ENCODE assay signal across 25 cellular contexts in the genomic region with DNA sequence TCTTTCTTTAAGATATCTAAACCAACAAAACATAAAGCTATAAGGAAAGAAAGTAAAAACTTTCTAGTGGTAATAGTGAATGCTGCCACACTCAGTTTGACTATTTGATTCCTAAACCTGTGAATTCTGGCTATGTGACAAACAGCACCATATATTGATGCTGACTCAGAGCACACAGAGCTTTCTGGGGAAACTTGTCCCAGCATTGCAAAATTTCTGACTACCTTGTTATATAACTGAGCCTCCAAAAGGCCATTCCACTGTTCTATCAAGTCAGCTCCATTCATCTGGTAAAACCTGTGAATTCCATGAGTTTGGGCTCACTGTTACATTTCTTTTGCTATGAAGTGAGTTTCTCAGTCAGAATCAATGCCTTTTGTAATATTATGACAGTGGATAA.
"Had no signal": no experiment of that assay in that cellular context is flagged by ENCODE, and none has a peak within 500 bp of the region (broad histone marks: within the 10 kb centered on the region; RNA-seq: fewer than 3 reads in every experiment).

No MANE protein-coding gene starts in this region.

- ATAC-seq: mucosa of descending colon; naive thymus-derived CD4-positive, alpha-beta T cell; natural killer cell treated with Interleukin-12 subunit alpha and Interleukin-12 subunit beta and Interleukin-15 and Interleukin-18, amount 100 ng/mL, for 72 hours; right cardiac atrium; sciatic nerve; stimulated activated naive B cell treated with anti-CD40 and anti-IgM and Interleukin-4, amounts not matched to agents 10 μg/mL and 1 μg/mL and 100 μg/mL, for 72 hours; stimulated activated naive CD8-positive, alpha-beta T cell treated with anti-CD3 and anti-CD28 coated beads, Interleukin-15, Interleukin-2, amounts not matched to agents 100 U/mL and 50 U/mL, for 24 hours had no signal

- DNase-seq: kidney; left colon; left ventricle myocardium inferior; midbrain; mucosa of descending colon; naive thymus-derived CD4-positive, alpha-beta T cell; ovary; retina; right cardiac atrium; stimulated activated CD4-positive, alpha-beta T cell treated with anti-CD3 and anti-CD28 coated beads, Interleukin-12 subunit alpha, Interleukin-12 subunit beta, amount 100 ng/mL, for 4 hours; stimulated activated CD4-positive, alpha-beta T cell treated with anti-CD3 and anti-CD28 coated beads, Interleukin-15, amount 100 ng/mL, for 24 hours; stimulated activated CD4-positive, alpha-beta T cell treated with anti-CD3 and anti-CD28 coated beads, Interleukin-2, amount 100 ng/mL, for 24 hours; stimulated activated CD4-positive, alpha-beta T cell treated with anti-CD3 and anti-CD28 coated beads, Interleukin-4, amount 100 ng/mL, for 1 hour; stimulated activated naive B cell treated with anti-CD40 and anti-IgM and Interleukin-4, amounts not matched to agents 10 μg/mL and 1 μg/mL and 100 μg/mL, for 72 hours; stimulated activated naive CD8-positive, alpha-beta T cell treated with anti-CD3 and anti-CD28 coated beads, Interleukin-15, Interleukin-2, amounts not matched to agents 100 U/mL and 50 U/mL, for 24 hours; stomach; testis; thyroid gland; transverse colon; upper lobe of left lung had no signal

- H3K27ac ChIP-seq: left ventricle myocardium inferior, ovary, skin epidermis, stomach, testis, thyroid gland, transverse colon, upper lobe of left lung, vagina had no signal

- H3K4me1 ChIP-seq: left ventricle myocardium inferior, stomach, testis, thyroid gland, transverse colon, upper lobe of left lung, vagina had no signal

- H3K27me3 ChIP-seq: ovary, stomach, testis, thyroid gland, transverse colon, upper lobe of left lung, vagina had no signal

- H3K36me3 ChIP-seq: left ventricle myocardium inferior, ovary, stomach, thyroid gland, transverse colon, upper lobe of left lung, vagina had no signal

- H3K9me3 ChIP-seq: mucosa of descending colon, ovary, testis, thyroid gland, transverse colon, upper lobe of left lung, vagina had no signal

- H3K4me3 ChIP-seq: left ventricle myocardium inferior, lung, mucosa of descending colon, ovary, skin epidermis, stomach, testis, thyroid gland, transverse colon, upper lobe of left lung, vagina had no signal
